In genomic region chr10:42623929-42624328, GRCh38 we compare ENCODE assay signal across 18 cellular contexts. TPM values are rescaled to one million over a fixed set of nuclear protein-coding genes. Genes with fewer than 3 reads are reported as not detected.
DNase-seq lines count a peak whose midpoint lies in the region; ATAC-seq and TF ChIP-seq lines count a peak whose summit lies in the region.
"Had no signal": no experiment of that assay in that cellular context is flagged by ENCODE, and none has a peak within 500 bp of the region (broad histone marks: within the 10 kb centered on the region; RNA-seq: fewer than 3 reads in every experiment).

No MANE protein-coding gene starts in this region.

- no peaks in the 10 kb centered on the region for H3K9me3 ChIP-seq in aorta (ENCODE audit: control insufficient read depth, low read length)

- no peak for TF ChIP-seq CTCF in HL-60 (IDR thresholded peaks at IDR 0.05; ENCODE audit: insufficient read depth, low read length)

- H3K36me3 ChIP-seq in aorta (ENCODE audit: control insufficient read depth in 1 of 2, insufficient read depth in 2 of 2, low read length in 1 of 2), result no peaks in the 10 kb centered on the region

- no peaks in the 10 kb centered on the region for H3K4me1 ChIP-seq in aorta (ENCODE audit: control insufficient read depth in 1 of 2, insufficient read depth in 2 of 2, low read length in 2 of 2)

- intact Hi-C loops in aorta (cut with DNase I), result no loop called here

- H3K27ac Mint-ChIP-seq in activated CD8-positive, alpha-beta memory T cell treated with anti-CD3 and anti-CD28 coated beads, Interleukin-2, amount 10 ng/mL, durations not matched to agents 7 days and 5 days, result peak overlapping the region; percentile 44
- H3K27ac Mint-ChIP-seq: GM23338 had no signal

- H3K4me3 Mint-ChIP-seq in activated CD8-positive, alpha-beta memory T cell treated with anti-CD3 and anti-CD28 coated beads, Interleukin-2, amount 10 ng/mL, durations not matched to agents 7 days and 5 days, result no peak overlapping the region
- H3K4me3 Mint-ChIP-seq: CD8-positive, alpha-beta memory T cell; GM23338 had no signal

- no peak for DNase-seq in activated CD8-positive, alpha-beta memory T cell treated with anti-CD3 and anti-CD28 coated beads, Interleukin-2, amount 10 ng/mL, durations not matched to agents 7 days and 5 days
- no peak for DNase-seq in activated CD8-positive, alpha-beta memory T cell treated with anti-CD3 and anti-CD28 coated beads, Interleukin-2, amount 50 U/mL, for 48 hours
- DNase-seq in HL-60 (ENCODE audit: low read depth in 1 of 2, low spot score in 1 of 2) (peak; percentile 12 to 35), OCI-M1 (lab: John Stamatoyannopoulos, UW) (peak; percentile 20), dermis blood vessel endothelial cell (peak; percentile 12), aorta (no peak), inferior parietal cortex (ENCODE audit: extremely low spot score) (no peak)
- DNase-seq: CD8-positive, alpha-beta memory T cell; DMS79; NCI-H1417; NCI-H1930; NCI-H2171 treated with DMSO at 0.1 percent for 48 hours; NCI-H748 treated with DMSO at 0.1 percent for 48 hours; PC-3 had no signal

- H3K4me3 ChIP-seq in HL-60 (replicated peaks; ENCODE audit: insufficient read depth, low read length), result no peak overlapping the region
- no peak overlapping the region for H3K4me3 ChIP-seq in aorta (ENCODE audit: low read length in 2 of 2)
- H3K4me3 ChIP-seq: BLaER1 treated with 17β-estradiol and CSF1 and Interleukin-3, amounts not matched to agents 10 nM and 100 nM; GM23338 had no signal

- H3K36me3 Mint-ChIP-seq in activated CD8-positive, alpha-beta memory T cell treated with anti-CD3 and anti-CD28 coated beads, Interleukin-2, amount 10 ng/mL, durations not matched to agents 7 days and 5 days, result peaks cover 83% of the 10 kb centered on the region

- peaks cover 4% of the 10 kb centered on the region for H3K9me3 Mint-ChIP-seq in activated CD8-positive, alpha-beta memory T cell treated with anti-CD3 and anti-CD28 coated beads, Interleukin-2, amount 10 ng/mL, durations not matched to agents 7 days and 5 days (ENCODE audit: low read depth)
- H3K9me3 Mint-ChIP-seq: GM23338 had no signal

- peaks cover 25% of the 10 kb centered on the region for H3K4me1 Mint-ChIP-seq in activated CD8-positive, alpha-beta memory T cell treated with anti-CD3 and anti-CD28 coated beads, Interleukin-2, amount 10 ng/mL, durations not matched to agents 7 days and 5 days
- H3K4me1 Mint-ChIP-seq: GM23338 had no signal

- CTCF ChIA-PET in activated CD8-positive, alpha-beta memory T cell treated with anti-CD3 and anti-CD28 coated beads, Interleukin-2, amount 10 ng/mL, durations not matched to agents 7 days and 5 days (lab: Charles Lee), result no interaction called here

- H3K27ac ChIP-seq in HL-60 (replicated peaks) (no peak overlapping the region), aorta (ENCODE audit: low read depth in 1 of 2, low read length in 2 of 2) (no peak overlapping the region)
- H3K27ac ChIP-seq: BLaER1 treated with 17β-estradiol and CSF1 and Interleukin-3, amounts not matched to agents 10 nM and 100 nM; RWPE1 had no signal

- no peak for ATAC-seq in activated CD8-positive, alpha-beta memory T cell treated with anti-CD3 and anti-CD28 coated beads, Interleukin-2, amount 10 ng/mL, durations not matched to agents 7 days and 5 days
- ATAC-seq in aorta (ENCODE audit: low FRiP score) (no peak), GM21515 (IDR thresholded peaks at IDR 0.05; ENCODE audit: unreplicated experiment) (no peak)
- ATAC-seq: GM23338, PC-3 had no signal

- H3K27me3 ChIP-seq in HL-60 (ENCODE audit: insufficient read depth, poor library complexity, severe bottlenecking) (no peaks in the 10 kb centered on the region), aorta (ENCODE audit: control insufficient read depth in 1 of 2, insufficient read depth in 2 of 2, low read length in 1 of 2) (no peaks in the 10 kb centered on the region)
- H3K27me3 ChIP-seq: BLaER1 treated with 17β-estradiol and CSF1 and Interleukin-3, amounts not matched to agents 10 nM and 100 nM had no signal

- WGBS in aorta, 2 donors, result 89 to 93% methylated on average over 4 of the region's 4 CpGs

- H3K27me3 Mint-ChIP-seq in activated CD8-positive, alpha-beta memory T cell treated with anti-CD3 and anti-CD28 coated beads, Interleukin-2, amount 10 ng/mL, durations not matched to agents 7 days and 5 days, result no peaks in the 10 kb centered on the region
- H3K27me3 Mint-ChIP-seq: CD8-positive, alpha-beta memory T cell had no signal

RNA-seq across cellular contexts. Expression of gene ZNF33B, which starts 14.4 kb away (rescaled TPM):
- 10 to 100 TPM; 15.6 to 16.5 TPM for total RNA-seq in activated CD8-positive, alpha-beta memory T cell treated with anti-CD3 and anti-CD28 coated beads, Interleukin-2, amount 10 ng/mL, durations not matched to agents 7 days and 5 days
- total RNA-seq in dermis blood vessel endothelial cell (15.7 and 32.8 TPM in 2 replicates), aorta (10 to 100 TPM; 15.7 to 21.0 TPM)
- polyA plus RNA-seq in aorta, result 10 to 100 TPM in 1 of 2 donors, 1 to 10 TPM in 1; 7.1 to 46.8 TPM

Comparison
In these comparisons a context has a peak if more than half of its experiments do, and no peak if none do; other contexts are left out.
1. DNase-seq: peak in HL-60 (2 of 2), OCI-M1 (single experiment) and dermis blood vessel endothelial cell (single experiment); none in activated CD8-positive, alpha-beta memory T cell treated with anti-CD3 and anti-CD28 coated beads, Interleukin-2, amount 10 ng/mL, durations not matched to agents 7 days and 5 days (single experiment), activated CD8-positive, alpha-beta memory T cell treated with anti-CD3 and anti-CD28 coated beads, Interleukin-2, amount 50 U/mL, for 48 hours (single experiment), aorta (0 of 2) and inferior parietal cortex (single experiment).